Comparison of ENCODE assay signal across 17 cellular contexts in the genomic region with DNA sequence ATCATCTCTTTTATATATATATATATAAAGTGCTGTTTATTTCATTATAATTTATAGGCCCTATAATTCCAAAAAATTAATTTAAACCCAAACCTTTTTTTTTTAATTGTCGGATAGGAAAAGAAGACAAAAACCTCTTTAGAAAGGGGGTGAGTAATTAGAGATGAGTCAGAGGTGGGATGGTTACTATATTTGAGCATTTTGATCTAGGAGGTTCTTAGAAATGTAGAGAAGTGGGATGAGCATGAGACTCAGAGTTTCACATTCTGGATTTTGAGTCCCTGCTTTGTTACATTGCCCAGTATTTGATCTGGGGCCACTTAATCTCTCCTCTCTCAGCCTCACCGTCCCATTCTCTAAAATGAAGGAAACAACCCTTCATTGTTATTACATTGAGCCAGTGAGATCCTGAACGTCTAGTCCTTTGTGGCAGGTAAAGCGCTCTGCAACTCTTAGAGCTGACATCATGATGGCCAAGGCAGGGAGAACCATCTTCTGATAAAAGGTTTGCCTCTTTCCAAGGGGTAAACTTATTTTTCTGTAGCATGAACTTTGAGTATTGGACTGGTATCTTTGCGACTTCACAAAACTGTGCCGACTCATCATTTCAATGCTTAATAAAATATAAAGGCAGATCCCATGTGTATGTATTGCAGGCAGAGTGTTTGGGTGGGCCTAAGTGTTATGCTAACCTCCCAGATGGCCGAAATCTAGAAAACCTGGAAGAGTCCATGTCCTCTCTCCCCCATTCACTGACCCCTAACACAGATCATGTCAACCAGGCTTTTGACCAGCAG. TPM values are rescaled to one million over a fixed set of nuclear protein-coding genes. Genes with fewer than 3 reads are reported as not detected.
DNase-seq lines count a peak whose midpoint lies in the region; ATAC-seq and TF ChIP-seq lines count a peak whose summit lies in the region.
"Had no signal": no experiment of that assay in that cellular context is flagged by ENCODE, and none has a peak within 500 bp of the region (broad histone marks: within the 10 kb centered on the region; RNA-seq: fewer than 3 reads in every experiment).

No MANE protein-coding gene starts in this region.

- no peak for DNase-seq in CD4-positive, CD25-positive, alpha-beta regulatory T cell
- DNase-seq in EL (peak; percentile 20), nephron progenitor cell (no peak), NCI-H2196 (lab: John Stamatoyannopoulos, UW; ENCODE audit: unreplicated experiment) (no peak), NCI-H1048 (lab: John Stamatoyannopoulos, UW) (no peak)
- no peak for DNase-seq in activated naive CD8-positive, alpha-beta T cell treated with anti-CD3 and anti-CD28 coated beads, Interleukin-2, amount 50 U/mL, for 24 hours
- DNase-seq: activated B cell treated with CpG ODN at 0.5 μM for 24 hours, DMS53, Karpas-422, NCI-H1417, NCI-H2171, NCI-H748 treated with DMSO at 0.1 percent for 48 hours, PC-9, SJCRH30 had no signal

- no peaks in the 10 kb centered on the region for H3K27me3 Mint-ChIP-seq in CD4-positive, CD25-positive, alpha-beta regulatory T cell
- no peaks in the 10 kb centered on the region for H3K27me3 Mint-ChIP-seq in activated naive CD8-positive, alpha-beta T cell treated with anti-CD3 and anti-CD28 coated beads, Interleukin-2, amount 50 U/mL, for 24 hours
- no peaks in the 10 kb centered on the region for H3K27me3 Mint-ChIP-seq in nephron progenitor cell (ENCODE audit: low read depth, poor library complexity)

- H3K27ac Mint-ChIP-seq in CD4-positive, CD25-positive, alpha-beta regulatory T cell: peak overlapping the region; percentile 51 to 65 (median 60)
- peak overlapping the region; percentile 68 for H3K27ac Mint-ChIP-seq in activated naive CD8-positive, alpha-beta T cell treated with anti-CD3 and anti-CD28 coated beads, Interleukin-2, amount 50 U/mL, for 24 hours
- H3K27ac Mint-ChIP-seq in nephron progenitor cell: peak overlapping the region; percentile 65
- H3K27ac Mint-ChIP-seq: activated B cell treated with CpG ODN at 0.5 μM for 24 hours, B cell had no signal

- peaks cover 27% of the 10 kb centered on the region for H3K36me3 Mint-ChIP-seq in CD4-positive, CD25-positive, alpha-beta regulatory T cell
- peaks cover 4% of the 10 kb centered on the region for H3K36me3 Mint-ChIP-seq in activated naive CD8-positive, alpha-beta T cell treated with anti-CD3 and anti-CD28 coated beads, Interleukin-2, amount 50 U/mL, for 24 hours (ENCODE audit: low read depth)
- H3K36me3 Mint-ChIP-seq in nephron progenitor cell (ENCODE audit: low read depth): peaks cover 5% of the 10 kb centered on the region

- H3K27ac ChIP-seq in CD4-positive, CD25-positive, alpha-beta regulatory T cell (ENCODE audit: insufficient read depth, low read length, poor library complexity, severe bottlenecking): peak overlapping the region; percentile 57
- H3K27ac ChIP-seq: PC-9, SJCRH30, thoracic aorta had no signal

- peaks cover 0 to 2% (median 0%) of the 10 kb centered on the region in 7 donors for H3K9me3 Mint-ChIP-seq in CD4-positive, CD25-positive, alpha-beta regulatory T cell
- no peaks in the 10 kb centered on the region for H3K9me3 Mint-ChIP-seq in activated naive CD8-positive, alpha-beta T cell treated with anti-CD3 and anti-CD28 coated beads, Interleukin-2, amount 50 U/mL, for 24 hours
- no peaks in the 10 kb centered on the region for H3K9me3 Mint-ChIP-seq in nephron progenitor cell
- H3K9me3 Mint-ChIP-seq: activated B cell treated with CpG ODN at 0.5 μM for 24 hours had no signal

- H3K4me3 ChIP-seq in CD4-positive, CD25-positive, alpha-beta regulatory T cell (ENCODE audit: low read depth, low read length): peak overlapping the region; percentile 59
- H3K4me3 ChIP-seq: PC-9, SJCRH30, thoracic aorta had no signal

- ATAC-seq in CD4-positive, CD25-positive, alpha-beta regulatory T cell (ENCODE audit: low read depth in 2 of 2): no peak
- peak; percentile 39 for ATAC-seq in activated naive CD8-positive, alpha-beta T cell treated with anti-CD3 and anti-CD28 coated beads, Interleukin-2, amount 50 U/mL, for 24 hours
- no peak for ATAC-seq in HG03139 (IDR thresholded peaks at IDR 0.05; ENCODE audit: unreplicated experiment)

- peaks cover 88% of the 10 kb centered on the region for H3K4me1 ChIP-seq in CD4-positive, CD25-positive, alpha-beta regulatory T cell (ENCODE audit: control insufficient read depth, insufficient read depth, low read length, poor library complexity, severe bottlenecking)
- H3K4me1 ChIP-seq: SJCRH30 had no signal

- peak overlapping the region in 3 of 4 donors; percentile 35 to 52 (median 45) for H3K4me3 Mint-ChIP-seq in CD4-positive, CD25-positive, alpha-beta regulatory T cell
- peak overlapping the region; percentile 38 for H3K4me3 Mint-ChIP-seq in activated naive CD8-positive, alpha-beta T cell treated with anti-CD3 and anti-CD28 coated beads, Interleukin-2, amount 50 U/mL, for 24 hours
- H3K4me3 Mint-ChIP-seq in nephron progenitor cell: peak overlapping the region; percentile 22
- H3K4me3 Mint-ChIP-seq: activated B cell treated with CpG ODN at 0.5 μM for 24 hours, B cell had no signal

- peaks cover 52 to 97% (median 81%) of the 10 kb centered on the region in 4 donors for H3K4me1 Mint-ChIP-seq in CD4-positive, CD25-positive, alpha-beta regulatory T cell
- H3K4me1 Mint-ChIP-seq in activated naive CD8-positive, alpha-beta T cell treated with anti-CD3 and anti-CD28 coated beads, Interleukin-2, amount 50 U/mL, for 24 hours: peaks cover 71% of the 10 kb centered on the region
- H3K4me1 Mint-ChIP-seq in nephron progenitor cell: peaks cover 94% of the 10 kb centered on the region
- H3K4me1 Mint-ChIP-seq: activated B cell treated with CpG ODN at 0.5 μM for 24 hours had no signal

- TF ChIP-seq CTCF in nephron progenitor cell (IDR thresholded peaks at IDR 0.05): no peak

- H3K36me3 ChIP-seq in CD4-positive, CD25-positive, alpha-beta regulatory T cell (ENCODE audit: control insufficient read depth, insufficient read depth, low read length): peaks cover 20% of the 10 kb centered on the region
- H3K36me3 ChIP-seq: SJCRH30, thoracic aorta had no signal

- H3K27me3 ChIP-seq in CD4-positive, CD25-positive, alpha-beta regulatory T cell (ENCODE audit: control insufficient read depth, insufficient read depth, low read length): no peaks in the 10 kb centered on the region
- H3K27me3 ChIP-seq: SJCRH30 had no signal

- H3K9me3 ChIP-seq in CD4-positive, CD25-positive, alpha-beta regulatory T cell (ENCODE audit: control insufficient read depth in 2 of 2, low read length in 2 of 2): no peaks in the 10 kb centered on the region
- H3K9me3 ChIP-seq: SJCRH30, thoracic aorta had no signal

RNA-seq across cellular contexts. Expression of a gene that starts 21.3 kb away (rescaled TPM):
- 47.8 TPM for total RNA-seq in CD4-positive, CD25-positive, alpha-beta regulatory T cell
- 10 to 100 TPM; 22.7 to 36.9 (median 25.0) TPM for polyA plus RNA-seq in CD4-positive, CD25-positive, alpha-beta regulatory T cell
- total RNA-seq: PC-9 had no signal
